21 cellular contexts compared by ENCODE assay signal in the genomic region with DNA sequence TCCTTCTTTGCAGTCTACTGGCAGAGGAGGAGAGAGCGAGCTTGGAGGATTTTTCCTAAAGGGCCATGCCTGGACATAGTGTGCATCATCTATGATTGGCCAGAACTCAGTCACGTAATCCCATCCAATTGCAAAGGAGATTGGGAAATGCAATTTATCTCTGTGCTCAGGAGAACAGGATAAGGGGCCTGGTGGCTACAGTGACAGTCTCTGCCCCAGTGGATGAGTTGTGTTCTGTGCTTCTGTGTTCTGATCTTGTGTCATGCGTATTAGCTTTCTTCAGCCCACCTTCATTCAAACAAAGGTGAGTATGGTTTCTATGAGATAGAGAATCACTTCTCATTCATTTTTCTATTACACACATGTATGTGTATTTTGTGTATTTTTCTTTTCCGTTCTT.
DNase-seq lines count a peak whose midpoint lies in the region; ATAC-seq and TF ChIP-seq lines count a peak whose summit lies in the region.
"Had no signal": no experiment of that assay in that cellular context is flagged by ENCODE, and none has a peak within 500 bp of the region (broad histone marks: within the 10 kb centered on the region; RNA-seq: fewer than 3 reads in every experiment).

No MANE protein-coding gene starts in this region.

- H3K27ac ChIP-seq in GM23338 (ENCODE audit: low read depth) (no peak overlapping the region), neuronal stem cell (replicated peaks; ENCODE audit: low read length) (peak overlapping the region; percentile 32)
- H3K27ac ChIP-seq: 22Rv1, BLaER1, C4-2B had no signal

- no peak overlapping the region for H4K8ac ChIP-seq in neuronal stem cell (ENCODE audit: low read depth, low read length)

- H3K9ac ChIP-seq in neuronal stem cell (ENCODE audit: low read depth, low read length, poor library complexity) = no peak overlapping the region
- H3K9ac ChIP-seq: BLaER1 had no signal

- no peak for TF ChIP-seq CTCF in GM23338 (conservative IDR thresholded peaks at IDR 0.05; ENCODE audit: low read depth in 2 of 2)
- TF ChIP-seq CTCF in brain (conservative IDR thresholded peaks at IDR 0.05) = no peak

- H3K36me3 ChIP-seq in GM23338 (ENCODE audit: insufficient read depth) (no peaks in the 10 kb centered on the region), neuronal stem cell (replicated peaks in 1 of 2; ENCODE audit: control insufficient read depth in 2 of 2, insufficient read depth in 2 of 2, low read length in 2 of 2) (no peaks in the 10 kb centered on the region)
- H3K36me3 ChIP-seq: BLaER1, HAP-1 had no signal

- no peak overlapping the region for H2BK15ac ChIP-seq in neuronal stem cell (ENCODE audit: low read length)

- H2AK5ac ChIP-seq in neuronal stem cell (ENCODE audit: low read depth, low read length) = no peak overlapping the region

- H3K27me3 Mint-ChIP-seq in GM23338 (ENCODE audit: insufficient read depth, low read depth, poor library complexity) = no peaks in the 10 kb centered on the region
- H3K27me3 Mint-ChIP-seq in brain = no peaks in the 10 kb centered on the region

- H2AFZ ChIP-seq in GM23338 (no peak overlapping the region; the same call in 1 of the 2 replicates), neuronal stem cell (ENCODE audit: low read length) (no peak overlapping the region)

- H2BK5ac ChIP-seq in neuronal stem cell (ENCODE audit: low read length) = no peak overlapping the region

- H3K9me3 ChIP-seq in neuronal stem cell (replicated peaks in 1 of 2; ENCODE audit: control insufficient read depth in 2 of 2, insufficient read depth in 1 of 2, low read depth in 1 of 2, low read length in 2 of 2) = peaks cover 0 to 2% of the 10 kb centered on the region in 2 donors
- H3K9me3 ChIP-seq: BLaER1, HAP-1 had no signal

- no peak overlapping the region for H3K23ac ChIP-seq in neuronal stem cell (ENCODE audit: low read depth, low read length, poor library complexity)

- H3K4me3 Mint-ChIP-seq in GM23338 (no peak overlapping the region), brain (no peak overlapping the region)
- H3K4me3 Mint-ChIP-seq: B cell; CD4-positive, CD25-positive, alpha-beta regulatory T cell; CD8-positive, alpha-beta T cell; HFFc6 had no signal

- H3K4me2 ChIP-seq in GM23338 (no peak overlapping the region), neuronal stem cell (ENCODE audit: insufficient read depth, low read length, poor library complexity, severe bottlenecking) (no peak overlapping the region)
- H3K4me2 ChIP-seq: BLaER1 had no signal

- H3K79me1 ChIP-seq in neuronal stem cell (ENCODE audit: low read depth, low read length) = no peaks in the 10 kb centered on the region

- H3K36me3 Mint-ChIP-seq in GM23338 (ENCODE audit: low read depth) (no peaks in the 10 kb centered on the region), brain (no peaks in the 10 kb centered on the region)
- H3K36me3 Mint-ChIP-seq: CD4-positive, CD25-positive, alpha-beta regulatory T cell; CD8-positive, alpha-beta T cell had no signal

- no peaks in the 10 kb centered on the region for H3K9me3 Mint-ChIP-seq in GM23338
- no peaks in the 10 kb centered on the region for H3K9me3 Mint-ChIP-seq in brain
- H3K9me3 Mint-ChIP-seq: CD8-positive, alpha-beta T cell had no signal

- H3K18ac ChIP-seq in neuronal stem cell (ENCODE audit: low read length) = peak overlapping the region; percentile 20

- peaks cover 32% of the 10 kb centered on the region for H3K4me1 Mint-ChIP-seq in GM23338
- H3K4me1 Mint-ChIP-seq in brain = peaks cover 94% of the 10 kb centered on the region
- H3K4me1 Mint-ChIP-seq: B cell; CD4-positive, CD25-positive, alpha-beta regulatory T cell had no signal

- WGBS in neuronal stem cell (ENCODE audit: extremely low coverage in 2 of 2, insufficient read length in 2 of 2, insufficient replicate concordance in 1 of 2), 2 donors = no CpG with 5 or more reads among the region's 4 CpGs

- no peak overlapping the region for H3K27ac Mint-ChIP-seq in GM23338
- H3K27ac Mint-ChIP-seq in brain = peak overlapping the region in 3 of 5 experiments; percentile 28 to 87 (median 76)
- H3K27ac Mint-ChIP-seq: B cell; CD4-positive, CD25-positive, alpha-beta regulatory T cell; CD8-positive, alpha-beta T cell; HFFc6 had no signal

- no peaks in the 10 kb centered on the region for H3K27me3 ChIP-seq in GM23338 (ENCODE audit: insufficient read depth)
- H3K27me3 ChIP-seq in neuronal stem cell (ENCODE audit: control insufficient read depth in 3 of 3, insufficient read depth in 3 of 3, low read depth in 1 of 3, low read length in 3 of 3) = no peaks in the 10 kb centered on the region
- H3K27me3 ChIP-seq: BLaER1 had no signal

- H2BK12ac ChIP-seq in neuronal stem cell (ENCODE audit: low read length) = no peak overlapping the region

- H3K79me2 ChIP-seq in GM23338 (replicated peaks; ENCODE audit: insufficient read depth) = no peaks in the 10 kb centered on the region

- no peak overlapping the region for H3K14ac ChIP-seq in neuronal stem cell (ENCODE audit: low read length)

- no peak overlapping the region for H2BK120ac ChIP-seq in neuronal stem cell (ENCODE audit: low read depth, low read length)

- DNase-seq in GM23338 (ENCODE audit: low spot score) (no peak), NCI-H82 treated with DMSO at 0.1 percent for 48 hours (lab: John Stamatoyannopoulos, UW; ENCODE audit: unreplicated experiment) (peak; percentile 20), neuronal stem cell (ENCODE audit: low spot score) (no peak), NCI-H2227 treated with DMSO at 0.1 percent for 48 hours (lab: John Stamatoyannopoulos, UW) (no peak), NK-92 (lab: John Stamatoyannopoulos, UW; ENCODE audit: unreplicated experiment) (no peak)
- DNase-seq: CD4-positive, CD25-positive, alpha-beta regulatory T cell; CD8-positive, alpha-beta T cell; DMS 273 treated with DMSO at 0.1 percent for 48 hours; DMS79; EL; GDM1; GOT3; HFFc6 had no signal

- H3K4ac ChIP-seq in neuronal stem cell (ENCODE audit: low read length) = no peak overlapping the region

- H3K4me3 ChIP-seq in GM23338 (no peak overlapping the region), neuronal stem cell (ENCODE audit: low read length in 2 of 2) (no peak overlapping the region)
- H3K4me3 ChIP-seq: BLaER1, GM12878, HAP-1 had no signal

- no peaks in the 10 kb centered on the region for H4K20me1 ChIP-seq in GM23338 (replicated peaks; ENCODE audit: insufficient read depth)
- H4K20me1 ChIP-seq: BLaER1 had no signal

- H3K4me1 ChIP-seq in GM23338 (ENCODE audit: insufficient read depth) = peaks cover 29% of the 10 kb centered on the region
- H3K4me1 ChIP-seq in neuronal stem cell (ENCODE audit: control insufficient read depth in 2 of 2, insufficient read depth in 1 of 2, low read depth in 1 of 2, low read length in 2 of 2) = peaks cover 0 to 12% of the 10 kb centered on the region in 2 donors
- H3K4me1 ChIP-seq: BLaER1 had no signal

- ATAC-seq in GM23338 = peak; percentile 57
- ATAC-seq in GM18868 (IDR thresholded peaks at IDR 0.05; ENCODE audit: unreplicated experiment) = no peak
- ATAC-seq: CD8-positive, alpha-beta T cell; GM12878 had no signal

- H4K91ac ChIP-seq in neuronal stem cell (ENCODE audit: low read depth, low read length, poor library complexity) = no peak overlapping the region

- no peaks in the 10 kb centered on the region for H3K9me2 ChIP-seq in GM23338 (ENCODE audit: insufficient read depth)

- H3F3A ChIP-seq in GM23338 (replicated peaks; ENCODE audit: low read depth) = no peaks in the 10 kb centered on the region

TF ChIP-seq in GM23338, 12 proteins besides CTCF, POLR2A, EP300 and RAD21 (continues in another document):
- no peak for TF ChIP-seq STAT1 (IDR thresholded peaks at IDR 0.05; ENCODE audit: unreplicated experiment)
- no peak for TF ChIP-seq EZH2 (IDR thresholded peaks at IDR 0.05; ENCODE audit: low read depth, unreplicated experiment)
- no peak for TF ChIP-seq POLR2AphosphoS5 (IDR thresholded peaks at IDR 0.05; ENCODE audit: low read depth)
- TF ChIP-seq, protein P1, sequence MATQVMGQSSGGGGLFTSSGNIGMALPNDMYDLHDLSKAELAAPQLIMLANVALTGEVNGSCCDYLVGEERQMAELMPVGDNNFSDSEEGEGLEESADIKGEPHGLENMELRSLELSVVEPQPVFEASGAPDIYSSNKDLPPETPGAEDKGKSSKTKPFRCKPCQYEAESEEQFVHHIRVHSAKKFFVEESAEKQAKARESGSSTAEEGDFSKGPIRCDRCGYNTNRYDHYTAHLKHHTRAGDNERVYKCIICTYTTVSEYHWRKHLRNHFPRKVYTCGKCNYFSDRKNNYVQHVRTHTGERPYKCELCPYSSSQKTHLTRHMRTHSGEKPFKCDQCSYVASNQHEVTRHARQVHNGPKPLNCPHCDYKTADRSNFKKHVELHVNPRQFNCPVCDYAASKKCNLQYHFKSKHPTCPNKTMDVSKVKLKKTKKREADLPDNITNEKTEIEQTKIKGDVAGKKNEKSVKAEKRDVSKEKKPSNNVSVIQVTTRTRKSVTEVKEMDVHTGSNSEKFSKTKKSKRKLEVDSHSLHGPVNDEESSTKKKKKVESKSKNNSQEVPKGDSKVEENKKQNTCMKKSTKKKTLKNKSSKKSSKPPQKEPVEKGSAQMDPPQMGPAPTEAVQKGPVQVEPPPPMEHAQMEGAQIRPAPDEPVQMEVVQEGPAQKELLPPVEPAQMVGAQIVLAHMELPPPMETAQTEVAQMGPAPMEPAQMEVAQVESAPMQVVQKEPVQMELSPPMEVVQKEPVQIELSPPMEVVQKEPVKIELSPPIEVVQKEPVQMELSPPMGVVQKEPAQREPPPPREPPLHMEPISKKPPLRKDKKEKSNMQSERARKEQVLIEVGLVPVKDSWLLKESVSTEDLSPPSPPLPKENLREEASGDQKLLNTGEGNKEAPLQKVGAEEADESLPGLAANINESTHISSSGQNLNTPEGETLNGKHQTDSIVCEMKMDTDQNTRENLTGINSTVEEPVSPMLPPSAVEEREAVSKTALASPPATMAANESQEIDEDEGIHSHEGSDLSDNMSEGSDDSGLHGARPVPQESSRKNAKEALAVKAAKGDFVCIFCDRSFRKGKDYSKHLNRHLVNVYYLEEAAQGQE (IDR thresholded peaks at IDR 0.05; ENCODE audit: unreplicated experiment) = no peak
